Comparison of ENCODE assay signal across 8 cellular contexts in the genomic region with DNA sequence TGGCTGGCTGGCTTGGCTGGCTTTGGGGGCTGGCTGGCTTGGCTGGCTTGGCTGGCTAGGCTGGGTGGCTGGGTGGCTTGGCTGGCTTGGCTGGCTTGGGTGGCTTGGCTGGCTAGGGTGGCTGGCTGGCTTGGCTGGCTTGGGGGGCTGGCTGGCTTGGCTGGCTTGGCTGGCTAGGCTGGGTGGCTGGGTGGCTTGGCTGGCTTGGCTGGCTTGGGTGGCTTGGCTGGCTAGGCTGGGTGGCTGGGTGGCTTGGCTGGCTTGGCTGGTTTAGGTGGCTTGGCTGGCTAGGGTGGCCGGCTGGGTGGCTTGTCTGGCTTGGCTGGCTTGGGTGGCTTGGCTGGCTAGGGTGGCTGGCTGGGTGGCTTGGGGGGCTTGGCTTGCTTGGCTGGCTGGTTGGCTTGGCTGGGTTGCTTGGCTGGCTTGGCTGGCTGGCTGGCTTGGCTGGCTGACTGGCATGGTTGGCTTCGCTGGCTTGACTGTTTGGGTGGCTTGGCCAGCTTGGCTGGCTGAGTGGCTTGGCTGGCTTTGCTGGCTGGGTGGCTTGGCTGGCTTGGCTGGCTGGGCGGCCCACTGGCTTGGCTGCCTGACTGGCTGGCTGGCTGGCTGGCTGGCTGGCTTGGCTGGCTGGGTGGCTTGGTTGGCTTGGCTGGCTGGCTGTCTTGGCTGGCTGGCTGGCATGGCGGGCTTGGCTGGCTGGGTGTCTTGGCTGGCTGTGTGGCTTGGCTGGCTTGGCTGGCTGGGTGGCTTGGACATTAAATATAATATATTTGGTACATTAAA.
DNase-seq lines count a peak whose midpoint lies in the region; ATAC-seq, FAIRE-seq and TF ChIP-seq lines count a peak whose summit lies in the region.
"Not testable (repeated sequence)": the region's sequence is repeated elsewhere in the genome, so short reads cannot be mapped to it uniquely, and the experiment has no call there.

No MANE protein-coding gene starts in this region.

- not testable (repeated sequence) for H3K9me3 ChIP-seq in kidney (ENCODE audit: control insufficient read depth in 1 of 2, low read length in 2 of 2); mucosa of descending colon; prostate gland; upper lobe of right lung

- H3K36me3 ChIP-seq in kidney (ENCODE audit: control insufficient read depth in 1 of 2, insufficient read depth in 2 of 2, low read length in 2 of 2); mucosa of descending colon (ENCODE audit: low read depth); prostate gland; upper lobe of right lung: not testable (repeated sequence)

- not testable (repeated sequence) for H3K36me3 Mint-ChIP-seq in CD14-positive monocyte; activated T-cell treated with anti-CD3 and anti-CD28 coated beads, Interleukin-2, amount 50 U/mL, for 4 hours (ENCODE audit: insufficient read depth)

- H3K27ac Mint-ChIP-seq in CD14-positive monocyte, result not testable (repeated sequence)

- peaks cover 4 to 16% (median 14%) of the 10 kb centered on the region in 7 donors for H3K9me3 Mint-ChIP-seq in CD14-positive monocyte
- H3K9me3 Mint-ChIP-seq in activated T-cell treated with anti-CD3 and anti-CD28 coated beads, Interleukin-2, amount 50 U/mL, for 4 hours, result not testable (repeated sequence)

- FAIRE-seq in kidney (lab: Jason Lieb, UNC), result not testable (repeated sequence)

- TF ChIP-seq CTCF in CD14-positive monocyte (IDR thresholded peaks at IDR 0.05); foreskin keratinocyte (conservative IDR thresholded peaks at IDR 0.05); kidney (IDR thresholded peaks at IDR 0.05; ENCODE audit: borderline replicate concordance, extremely low read depth, insufficient read depth); mucosa of descending colon (IDR thresholded peaks at IDR 0.05); prostate gland (IDR thresholded peaks at IDR 0.05); upper lobe of right lung (IDR thresholded peaks at IDR 0.05): not testable (repeated sequence)

- not testable (repeated sequence) for TF ChIP-seq POLR2A in prostate gland (IDR thresholded peaks at IDR 0.05)

- WGBS in prostate gland, result 50% methylated on average over 2 of the region's 4 CpGs

- H3K4me1 ChIP-seq in foreskin keratinocyte; kidney (ENCODE audit: control insufficient read depth in 1 of 2, insufficient read depth in 1 of 2, low read depth in 1 of 2, low read length in 2 of 2); mucosa of descending colon (ENCODE audit: low read depth); prostate gland (replicated peaks); upper lobe of right lung: not testable (repeated sequence)

- not testable (repeated sequence) for H3K4me3 Mint-ChIP-seq in CD14-positive monocyte; activated T-cell treated with anti-CD3 and anti-CD28 coated beads, Interleukin-2, amount 50 U/mL, for 4 hours

- not testable (repeated sequence) for H3K9ac ChIP-seq in kidney (ENCODE audit: low read length in 2 of 2)

- intact Hi-C loops in CD14-positive monocyte (cut with micrococcal nuclease); kidney (cut with DNase I); mucosa of descending colon (cut with DNase I, micrococcal nuclease); prostate gland (cut with DNase I); upper lobe of right lung (cut with DNase I): not testable (repeated sequence)

- peak; percentile 43 for DNase-seq in CD14-positive monocyte (ENCODE audit: low spot score)
- peak; percentile 4 for DNase-seq in activated T-cell treated with anti-CD3 and anti-CD28 coated beads, Interleukin-2, amount 50 U/mL, for 4 hours
- DNase-seq in brain pericyte (ENCODE audit: low read depth, low spot score), result peak; percentile 2
- not testable (repeated sequence) for DNase-seq in foreskin keratinocyte
- DNase-seq in kidney, result peak; percentile 28
- DNase-seq in mucosa of descending colon, result peak in 2 of 3 donors; percentile 27 to 56
- DNase-seq in prostate gland (ENCODE audit: low spot score), result peak; percentile 2
- peak; percentile 71 for DNase-seq in upper lobe of right lung

- not testable (repeated sequence) for H3K4me3 ChIP-seq in kidney (ENCODE audit: low read length in 2 of 2); mucosa of descending colon; prostate gland; upper lobe of right lung

- not testable (repeated sequence) for H3K4me1 Mint-ChIP-seq in CD14-positive monocyte; activated T-cell treated with anti-CD3 and anti-CD28 coated beads, Interleukin-2, amount 50 U/mL, for 4 hours (ENCODE audit: low read depth)

- not testable (repeated sequence) for ATAC-seq in activated T-cell treated with anti-CD3 and anti-CD28 coated beads, Interleukin-2, amount 50 U/mL, for 4 hours; mucosa of descending colon
- ATAC-seq in foreskin keratinocyte (peak; percentile 27), upper lobe of right lung (peak; percentile 55)

- not testable (repeated sequence) for H3K27me3 ChIP-seq in foreskin keratinocyte; prostate gland (replicated peaks; ENCODE audit: insufficient read depth); upper lobe of right lung

- H3K27me3 Mint-ChIP-seq in CD14-positive monocyte (ENCODE audit: low read depth in 3 of 3); activated T-cell treated with anti-CD3 and anti-CD28 coated beads, Interleukin-2, amount 50 U/mL, for 4 hours (ENCODE audit: low read depth): not testable (repeated sequence)

- not testable (repeated sequence) for H3K27ac ChIP-seq in foreskin keratinocyte; kidney (ENCODE audit: low read depth in 2 of 2, low read length in 2 of 2); prostate gland; upper lobe of right lung
